8 cellular contexts compared by ENCODE assay signal in the genomic region with DNA sequence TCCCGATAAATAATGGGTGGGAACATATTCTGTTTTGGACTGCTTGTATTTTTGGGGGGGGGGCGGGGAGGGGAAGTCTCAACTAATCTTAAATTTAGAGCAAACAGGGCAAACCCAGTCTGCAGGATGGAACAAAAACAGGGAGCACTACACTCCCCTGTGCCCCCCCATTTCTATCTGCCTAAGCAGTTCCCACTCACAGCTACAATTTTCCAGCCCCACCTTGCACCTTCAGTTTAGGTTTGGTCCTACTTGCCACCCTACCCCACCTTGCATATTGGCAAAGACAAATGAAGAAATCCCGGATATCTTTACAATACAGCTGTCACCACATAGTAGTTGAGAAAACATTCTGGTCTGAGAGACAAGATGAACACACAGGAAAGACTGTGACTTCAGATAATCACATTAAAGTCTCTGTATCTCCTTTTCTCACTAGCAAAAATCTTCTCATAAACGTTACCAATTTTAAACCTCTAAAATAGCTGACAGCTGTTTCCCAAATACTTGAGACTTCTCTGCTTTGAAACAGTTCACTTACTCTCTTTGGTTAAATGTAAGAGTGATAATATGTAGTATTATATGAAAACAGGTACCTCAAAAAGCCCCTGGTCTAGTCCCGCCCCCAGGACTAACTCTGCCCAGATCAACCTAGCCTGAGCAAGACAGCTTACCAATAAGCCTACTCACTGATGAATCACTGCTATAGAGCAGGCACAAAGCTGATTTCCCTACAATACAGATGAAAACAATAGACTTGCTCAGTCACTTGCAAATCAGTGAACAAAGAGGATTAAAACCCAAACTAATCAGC. TPM values are rescaled to one million over a fixed set of nuclear protein-coding genes. Genes with fewer than 3 reads are reported as not detected.
A peak's percentile ranks its signal among the peaks of the same experiment; 100 is the strongest.
DNase-seq lines count a peak whose midpoint lies in the region; ATAC-seq and FAIRE-seq lines count a peak whose summit lies in the region.

No MANE protein-coding gene starts in this region.

- no peaks in the 10 kb centered on the region for H3K27me3 Mint-ChIP-seq in activated naive CD4-positive, alpha-beta T cell treated with anti-CD3 and anti-CD28 coated beads for 36 hours (ENCODE audit: low read depth)

- peaks cover 5% of the 10 kb centered on the region for H3K36me3 Mint-ChIP-seq in activated naive CD4-positive, alpha-beta T cell treated with anti-CD3 and anti-CD28 coated beads for 36 hours (ENCODE audit: low read depth)

- peak; percentile 56 for DNase-seq in KBM-7
- peak; percentile 90 for DNase-seq in activated naive CD4-positive, alpha-beta T cell treated with anti-CD3 and anti-CD28 coated beads for 36 hours
- peak; percentile 8 to 41 (median 30) for DNase-seq in stimulated activated CD4-positive, alpha-beta T cell treated with anti-CD3 and anti-CD28 coated beads, Interleukin-1b, Interleukin-23, amount 100 ng/mL, for 24 hours (ENCODE audit: low read depth in 4 of 4, low spot score in 1 of 4)
- no peak for DNase-seq in urothelium cell line (ENCODE audit: low spot score)
- DNase-seq in 8988T: no peak
- no peak for DNase-seq in central memory CD4-positive, alpha-beta T cell

- H3K27ac Mint-ChIP-seq in activated naive CD4-positive, alpha-beta T cell treated with anti-CD3 and anti-CD28 coated beads for 36 hours: peak overlapping the region; percentile 94

- ATAC-seq in GM18511 (IDR thresholded peaks at IDR 0.05; ENCODE audit: unreplicated experiment) (peak; percentile 64), GM19324 (IDR thresholded peaks at IDR 0.05; ENCODE audit: low FRiP score, unreplicated experiment) (no peak)

- no peak for FAIRE-seq in urothelium cell line (lab: Jason Lieb, UNC)

- intact Hi-C loops in activated naive CD4-positive, alpha-beta T cell treated with anti-CD3 and anti-CD28 coated beads for 36 hours (cut with micrococcal nuclease): loop anchor here (1.0 kb wide), 4 partner anchors 104 to 380 kb away; a partner anchor contains a TSS

- H3K9me3 Mint-ChIP-seq in activated naive CD4-positive, alpha-beta T cell treated with anti-CD3 and anti-CD28 coated beads for 36 hours: no peaks in the 10 kb centered on the region

- H3K4me3 Mint-ChIP-seq in activated naive CD4-positive, alpha-beta T cell treated with anti-CD3 and anti-CD28 coated beads for 36 hours: peak overlapping the region; percentile 59

- in situ Hi-C loops in KBM-7 (cut with MboI; ENCODE audit: low pct_unique_long_range_greater_than_20kb, low sequenced_read_pairs): no loop called here

- peaks cover 29% of the 10 kb centered on the region for H3K4me1 Mint-ChIP-seq in activated naive CD4-positive, alpha-beta T cell treated with anti-CD3 and anti-CD28 coated beads for 36 hours (ENCODE audit: low read depth)

- CTCF ChIA-PET in activated naive CD4-positive, alpha-beta T cell treated with anti-CD3 and anti-CD28 coated beads for 36 hours (lab: Charles Lee): interaction anchor here (1.1 to 1.8 kb wide), 3 partner anchors 16 to 425 kb away, joined by 3 to 5 read pairs (median 5); no protein-coding TSS in a partner anchor

RNA-seq across cellular contexts. Expression of a gene that starts 5.2 kb away (rescaled TPM):
- total RNA-seq in activated naive CD4-positive, alpha-beta T cell treated with anti-CD3 and anti-CD28 coated beads for 36 hours: 10 to 100 TPM; 34.5 to 37.3 TPM

Comparison
In these comparisons a context has a peak if more than half of its experiments do, and no peak if none do; other contexts are left out.
1. DNase-seq: peak in KBM-7 (single experiment), activated naive CD4-positive, alpha-beta T cell treated with anti-CD3 and anti-CD28 coated beads for 36 hours (single experiment) and stimulated activated CD4-positive, alpha-beta T cell treated with anti-CD3 and anti-CD28 coated beads, Interleukin-1b, Interleukin-23, amount 100 ng/mL, for 24 hours (4 of 4); none in urothelium cell line (single experiment), 8988T (single experiment) and central memory CD4-positive, alpha-beta T cell (single experiment).